1 cellular context compared by ENCODE assay signal in genomic region chr6:149860834-149861602, GRCh38.
TF ChIP-seq lines count a peak whose summit lies in the region.

No MANE protein-coding gene starts in this region.

TF ChIP-seq in GM23338, 12 proteins besides CTCF, POLR2A, EP300 and RAD21 (continued from another document):
- no peak for TF ChIP-seq ZNF462 (CRISPR knock-in tag; IDR thresholded peaks at IDR 0.05)
- TF ChIP-seq JUNB (IDR thresholded peaks at IDR 0.05; ENCODE audit: unreplicated experiment): no peak
- no peak for TF ChIP-seq POLR2AphosphoS5 (IDR thresholded peaks at IDR 0.05; ENCODE audit: low read depth)
- no peak for TF ChIP-seq EZH2 (IDR thresholded peaks at IDR 0.05; ENCODE audit: low read depth, unreplicated experiment)
- no peak for TF ChIP-seq EZH2phosphoT487 (IDR thresholded peaks at IDR 0.05; ENCODE audit: unreplicated experiment)
